ENCODE assay signal across 8 cellular contexts in genomic region chr17:2123467-2124251, GRCh38.
DNase-seq lines count a peak whose midpoint lies in the region; ATAC-seq and TF ChIP-seq lines count a peak whose summit lies in the region.

No MANE protein-coding gene starts in this region.

- H3K27me3 Mint-ChIP-seq in activated T-cell treated with anti-CD3 and anti-CD28 coated beads, Interleukin-2, amount 50 U/mL, for 24 hours, result no peaks in the 10 kb centered on the region

- H3K9ac ChIP-seq in adipocyte (ENCODE audit: low read length) (peak overlapping the region; percentile 58), subcutaneous abdominal adipose tissue (ENCODE audit: low read length in 5 of 5) (peak overlapping the region in 3 of 5 donors; percentile 9 to 49 (median 11))

- H3K27ac Mint-ChIP-seq in activated T-cell treated with anti-CD3 and anti-CD28 coated beads, Interleukin-2, amount 50 U/mL, for 24 hours, result peak overlapping the region; percentile 48

- H3K9me3 ChIP-seq in adipocyte (ENCODE audit: control insufficient read depth, low read length) (no peaks in the 10 kb centered on the region), hepatocyte (ENCODE audit: low read depth) (no peaks in the 10 kb centered on the region), subcutaneous abdominal adipose tissue (ENCODE audit: control insufficient read depth in 5 of 5, low read length in 5 of 5) (no peaks in the 10 kb centered on the region)

- no peaks in the 10 kb centered on the region for H4K20me1 ChIP-seq in hepatocyte (ENCODE audit: insufficient read depth, poor library complexity, severe bottlenecking)

- H3K27me3 ChIP-seq in adipocyte (replicated peaks; ENCODE audit: control insufficient read depth, insufficient read depth, low read length) (no peaks in the 10 kb centered on the region), hepatocyte (no peaks in the 10 kb centered on the region), subcutaneous abdominal adipose tissue (ENCODE audit: control insufficient read depth in 5 of 5, insufficient read depth in 4 of 5, low read length in 5 of 5) (no peaks in the 10 kb centered on the region)

- no peak overlapping the region for H3K4me3 Mint-ChIP-seq in activated T-cell treated with anti-CD3 and anti-CD28 coated beads, Interleukin-2, amount 50 U/mL, for 24 hours

- no peaks in the 10 kb centered on the region for H3K79me2 ChIP-seq in hepatocyte

- peak overlapping the region; percentile 55 for H3K4me3 ChIP-seq in adipocyte (ENCODE audit: low read length)
- H3K4me3 ChIP-seq in hepatocyte, result no peak overlapping the region
- H3K4me3 ChIP-seq in subcutaneous abdominal adipose tissue (ENCODE audit: low read depth in 1 of 5, low read length in 5 of 5), result peak overlapping the region in 3 of 5 donors; percentile 4 to 18 (median 15)

- H3K27ac ChIP-seq in hepatocyte (peak overlapping the region; percentile 71), subcutaneous abdominal adipose tissue (ENCODE audit: low read depth, low read length) (peak overlapping the region; percentile 51)

- peaks cover 23% of the 10 kb centered on the region for H3K4me1 Mint-ChIP-seq in activated T-cell treated with anti-CD3 and anti-CD28 coated beads, Interleukin-2, amount 50 U/mL, for 24 hours (ENCODE audit: low read depth)

- H2AFZ ChIP-seq in hepatocyte, result no peak overlapping the region

- ATAC-seq in HG02571 (IDR thresholded peaks at IDR 0.05; ENCODE audit: unreplicated experiment), result no peak
- no peak for ATAC-seq in HG03039 (IDR thresholded peaks at IDR 0.05; ENCODE audit: unreplicated experiment)

- DNase-seq in activated T-cell treated with anti-CD3 and anti-CD28 coated beads, Interleukin-2, amount 50 U/mL, for 24 hours, result no peak
- no peak for DNase-seq in activated T-cell treated with anti-CD3 and anti-CD28 coated beads, Interleukin-2, amount 50 U/mL, for 1 hour
- DNase-seq in adipocyte (ENCODE audit: low read depth) (peak; percentile 42), hepatocyte (ENCODE audit: low spot score) (peak; percentile 23), NCI-H524 treated with DMSO at 0.1 percent for 48 hours (lab: John Stamatoyannopoulos, UW) (no peak)

- H3K4me1 ChIP-seq in adipocyte (ENCODE audit: control insufficient read depth, insufficient read depth, low read length) (peaks cover 41% of the 10 kb centered on the region), hepatocyte (ENCODE audit: insufficient read depth) (peaks cover 22% of the 10 kb centered on the region), subcutaneous abdominal adipose tissue (ENCODE audit: control insufficient read depth in 5 of 5, insufficient read depth in 5 of 5, low read length in 5 of 5) (peaks cover 16 to 33% (median 29%) of the 10 kb centered on the region in 5 donors)

- H3K4me2 ChIP-seq in hepatocyte, result no peak overlapping the region

- H3K9me2 ChIP-seq in hepatocyte (replicated peaks; ENCODE audit: insufficient read depth), result no peaks in the 10 kb centered on the region

- H3K9me3 Mint-ChIP-seq in activated T-cell treated with anti-CD3 and anti-CD28 coated beads, Interleukin-2, amount 50 U/mL, for 24 hours, result no peaks in the 10 kb centered on the region

- no peak for TF ChIP-seq CTCF in hepatocyte (IDR thresholded peaks at IDR 0.05; ENCODE audit: poor library complexity)

- peaks cover 36% of the 10 kb centered on the region for H3K36me3 Mint-ChIP-seq in activated T-cell treated with anti-CD3 and anti-CD28 coated beads, Interleukin-2, amount 50 U/mL, for 24 hours (ENCODE audit: low read depth)

- H3K36me3 ChIP-seq in adipocyte (ENCODE audit: control insufficient read depth, insufficient read depth, low read length, severe bottlenecking), result peaks cover 11% of the 10 kb centered on the region
- H3K36me3 ChIP-seq in hepatocyte (replicated peaks; ENCODE audit: insufficient read depth, low read depth), result no peaks in the 10 kb centered on the region
- peaks cover 0 to 14% (median 7%) of the 10 kb centered on the region in 5 donors for H3K36me3 ChIP-seq in subcutaneous abdominal adipose tissue (ENCODE audit: control insufficient read depth in 5 of 5, insufficient read depth in 5 of 5, low read length in 5 of 5)

- 76% methylated on average over 4 of the region's 4 CpGs for WGBS in hepatocyte (ENCODE audit: low lambda C conversion rate, missing lambda C conversion rate)

Comparison
In these comparisons a context has a peak if more than half of its experiments do, and no peak if none do; other contexts are left out.
1. DNase-seq: peak in adipocyte (single experiment) and hepatocyte (single experiment); none in activated T-cell treated with anti-CD3 and anti-CD28 coated beads, Interleukin-2, amount 50 U/mL, for 24 hours (single experiment), activated T-cell treated with anti-CD3 and anti-CD28 coated beads, Interleukin-2, amount 50 U/mL, for 1 hour (single experiment) and NCI-H524 treated with DMSO at 0.1 percent for 48 hours (single experiment).